In genomic region chr7:46089281-46089680, GRCh38 we compare ENCODE assay signal across 16 cellular contexts.
DNase-seq lines count a peak whose midpoint lies in the region; ATAC-seq, FAIRE-seq and TF ChIP-seq lines count a peak whose summit lies in the region.
"Had no signal": no experiment of that assay in that cellular context is flagged by ENCODE, and none has a peak within 500 bp of the region (broad histone marks: within the 10 kb centered on the region; RNA-seq: fewer than 3 reads in every experiment).

No MANE protein-coding gene starts in this region.

- CTCF ChIA-PET in PC-3 (lab: Charles Lee), result no interaction called here

- H3K36me3 ChIP-seq in PC-3 (ENCODE audit: low read depth, low read length), result no peaks in the 10 kb centered on the region
- H3K36me3 ChIP-seq: Peyer's patch had no signal

- H3K4me2 ChIP-seq in PC-3 (ENCODE audit: low read length), result no peak overlapping the region

- H3F3A ChIP-seq in PC-3 (ENCODE audit: low read length, unreplicated experiment), result no peaks in the 10 kb centered on the region

- no peaks in the 10 kb centered on the region for H3K4me1 ChIP-seq in PC-3 (ENCODE audit: insufficient read depth, low read length)
- H3K4me1 ChIP-seq: Peyer's patch had no signal

- no peak overlapping the region for H2AFZ ChIP-seq in PC-3 (ENCODE audit: low read length)

- intact Hi-C loops in PC-3 (cut with micrococcal nuclease), result no loop called here

- H3K79me2 ChIP-seq in PC-3 (ENCODE audit: low read length), result no peaks in the 10 kb centered on the region

- no peak overlapping the region for H3K4me3 ChIP-seq in PC-3 (ENCODE audit: low read length)
- H3K4me3 ChIP-seq: Peyer's patch had no signal

- no peaks in the 10 kb centered on the region for H4K20me1 ChIP-seq in PC-3 (ENCODE audit: low read length)

- peak; percentile 38 for FAIRE-seq in colon (lab: Jason Lieb, UNC)
- FAIRE-seq: D721Med, H1 had no signal

- DNase-seq in EH (ENCODE audit: low read depth) (peak; percentile 35), PC-3 (peak; percentile 63), non-pigmented ciliary epithelial cell (ENCODE audit: low read depth) (peak; percentile 37), dedifferentiated amniotic fluid mesenchymal stem cell (ENCODE audit: extremely low spot score) (no peak), SHP77 treated with DMSO at 0.1 percent for 48 hours (lab: John Stamatoyannopoulos, UW) (no peak), NCI-H2227 (lab: John Stamatoyannopoulos, UW; ENCODE audit: unreplicated experiment) (no peak)
- DNase-seq: CD4-positive, alpha-beta memory T cell; MM.1S; NCI-H1105; NCI-H1694 treated with DMSO at 0.1 percent for 48 hours; NCI-H510A; Peyer's patch; SHP77 had no signal

- no peaks in the 10 kb centered on the region for H3K9me2 ChIP-seq in PC-3 (replicated peaks; ENCODE audit: low read length)

- no peak overlapping the region for H3K27ac ChIP-seq in PC-3 (ENCODE audit: low read length)
- H3K27ac ChIP-seq: Peyer's patch had no signal

- POLR2A ChIA-PET in PC-3 (lab: Charles Lee; ENCODE audit: unreplicated experiment), result no interaction called here

- ATAC-seq in PC-3, result peak; percentile 67; the same call in 1 of the 2 replicates

- H3K9me3 ChIP-seq in PC-3 (ENCODE audit: low read length), result no peaks in the 10 kb centered on the region
- H3K9me3 ChIP-seq: Peyer's patch had no signal

- H3K27me3 ChIP-seq in PC-3 (ENCODE audit: low read length), result no peaks in the 10 kb centered on the region
- H3K27me3 ChIP-seq: Peyer's patch had no signal

- no TSS peak for BruUV-seq in PC-3 (replicated peaks; lab: Mats Ljungman, UMichigan)

- no peak for TF ChIP-seq CTCF in PC-3 (conservative IDR thresholded peaks at IDR 0.05; ENCODE audit: low read depth, low read length)

- H3K9ac ChIP-seq in PC-3 (ENCODE audit: low read length), result no peak overlapping the region

Comparison
In these comparisons a context has a peak if more than half of its experiments do, and no peak if none do; other contexts are left out.
1. DNase-seq: peak in EH (single experiment), PC-3 (single experiment) and non-pigmented ciliary epithelial cell (single experiment); none in dedifferentiated amniotic fluid mesenchymal stem cell (single experiment), SHP77 treated with DMSO at 0.1 percent for 48 hours (single experiment) and NCI-H2227 (single experiment).